Comparison of ENCODE assay signal across 1 cellular context in the genomic region with DNA sequence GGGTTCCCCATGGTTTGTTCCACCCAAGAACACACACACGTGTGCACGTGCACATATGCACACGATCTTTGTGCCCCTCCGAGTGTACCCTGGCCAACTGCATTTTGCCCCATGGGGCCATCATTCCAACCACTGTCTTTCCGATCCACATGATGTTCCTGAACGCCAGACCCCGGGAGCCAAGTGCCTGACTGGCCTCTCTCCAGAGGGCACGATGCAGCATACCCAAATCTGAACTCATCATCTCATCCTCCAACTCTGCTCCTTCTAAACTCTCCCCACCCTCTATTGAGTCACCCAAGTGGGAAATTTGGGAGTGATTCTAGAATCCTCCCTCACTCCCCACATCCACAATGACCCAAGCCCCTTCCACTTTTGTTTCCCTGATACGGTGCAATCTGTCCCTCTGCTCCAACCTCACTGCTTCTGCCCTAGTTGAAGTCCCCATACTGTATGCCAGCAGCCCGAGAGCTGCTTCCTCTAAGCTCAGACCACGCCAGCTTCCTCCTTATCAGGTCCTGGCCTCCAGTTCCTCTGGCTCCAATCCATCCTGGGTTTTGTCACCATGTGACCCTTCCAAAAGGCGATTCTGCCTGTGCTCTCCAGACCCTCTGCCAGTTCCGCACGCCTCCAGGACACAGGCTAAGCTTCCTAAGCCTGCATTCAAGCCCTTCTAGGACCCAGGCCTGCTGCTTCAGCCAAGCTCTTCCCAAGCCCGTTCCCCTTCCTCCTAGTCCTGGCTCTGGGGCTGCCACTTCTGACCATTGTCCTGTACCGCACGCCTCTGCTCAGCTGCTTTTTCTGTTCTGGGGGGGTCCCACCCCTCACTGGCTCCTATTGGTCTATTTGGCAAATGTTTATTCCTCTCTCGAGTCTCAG.
TF ChIP-seq lines count a peak whose summit lies in the region.

No MANE protein-coding gene starts in this region.

TF ChIP-seq in GM12878, 131 proteins besides CTCF, POLR2A, EP300 and RAD21:
- no peak for TF ChIP-seq BCL11A (IDR thresholded peaks at IDR 0.05; ENCODE audit: low read depth, low read length)
- TF ChIP-seq ZBTB40 (IDR thresholded peaks at IDR 0.05; ENCODE audit: borderline replicate concordance) = no peak
- TF ChIP-seq ZNF622 (IDR thresholded peaks at IDR 0.05) = no peak
